12 cellular contexts compared by ENCODE assay signal in genomic region chr1:99662581-99663208, GRCh38. TPM values are rescaled to one million over a fixed set of nuclear protein-coding genes. Genes with fewer than 3 reads are reported as not detected.
DNase-seq lines count a peak whose midpoint lies in the region; ATAC-seq and TF ChIP-seq lines count a peak whose summit lies in the region.
"Had no signal": no experiment of that assay in that cellular context is flagged by ENCODE, and none has a peak within 500 bp of the region (broad histone marks: within the 10 kb centered on the region; RNA-seq: fewer than 3 reads in every experiment).

No MANE protein-coding gene starts in this region.

- H3K4me3 ChIP-seq in psoas muscle: peak overlapping the region; percentile 28

- peaks cover 87% of the 10 kb centered on the region for H3K4me1 ChIP-seq in psoas muscle

- no peaks in the 10 kb centered on the region for H3K9me3 ChIP-seq in psoas muscle

- intact Hi-C loops in left cardiac atrium (cut with DNase I): no loop called here
- intact Hi-C loops in psoas muscle (cut with DNase I): loop anchor here in 1 of 2 donors (10.0 kb wide), 1 partner anchor 192 kb away; the partner anchor contains the start of gene AGL

- no peak for TF ChIP-seq CTCF in AG09319 (IDR thresholded peaks at IDR 0.05; ENCODE audit: low read depth, low read length)
- no peak for TF ChIP-seq CTCF in psoas muscle (IDR thresholded peaks at IDR 0.05)

- ATAC-seq in left cardiac atrium (peak; percentile 87 to 89), psoas muscle (peak; percentile 36 to 83 (median 79)), HG03442 (IDR thresholded peaks at IDR 0.05; ENCODE audit: unreplicated experiment) (no peak)
- ATAC-seq: CD8-positive, alpha-beta T cell had no signal

- DNase-seq in AG09319 (ENCODE audit: extremely low read depth, low read depth) (peak; percentile 96), amniotic stem cell (lab: John Stamatoyannopoulos, UW) (peak; percentile 59), left cardiac atrium (peak; percentile 83), psoas muscle (peak; percentile 84 to 88), NCI-H1048 (lab: John Stamatoyannopoulos, UW) (no peak), ecto neural progenitor cell (ENCODE audit: low spot score) (no peak)
- no peak for DNase-seq in activated CD4-positive, CD25-positive, alpha-beta regulatory T cell treated with anti-CD3 and anti-CD28 coated beads, Interleukin-2, amount 50 U/mL, for 72 hours
- DNase-seq: CD8-positive, alpha-beta T cell; GOT3; NCI-H146; stimulated activated CD4-positive, alpha-beta T cell treated with anti-CD3 and anti-CD28 coated beads, Interleukin-4, amount 100 ng/mL, for 4 hours had no signal

- 6 to 17% (median 9%) methylated on average over 3 of the region's 3 CpGs for WGBS in psoas muscle, 3 donors

- H3K36me3 ChIP-seq in psoas muscle (ENCODE audit: insufficient read depth in 1 of 2, low read depth in 1 of 2): peaks cover 0 to 54% of the 10 kb centered on the region in 2 donors

- peak overlapping the region; percentile 92 for H3K27ac ChIP-seq in psoas muscle

- no peaks in the 10 kb centered on the region for H3K27me3 ChIP-seq in psoas muscle (ENCODE audit: insufficient read depth in 3 of 3, low read length in 2 of 3)

RNA-seq across cellular contexts. Expression of gene PALMD, which starts 16.8 kb away (rescaled TPM):
- total RNA-seq in left cardiac atrium (100 to 1,000 TPM in 1 of 2 donors, 10 to 100 TPM in 1; 80.7 to 104 TPM), psoas muscle (100 to 1,000 TPM in 3 of 4 donors, 10 to 100 TPM in 1; 46.2 to 219 (median 113) TPM)
- polyA plus RNA-seq in psoas muscle: 100 to 1,000 TPM in 1 of 3 donors, 10 to 100 TPM in 2; 54.4 to 130 (median 59.4) TPM
- total RNA-seq: CD8-positive, alpha-beta T cell had no signal

Comparison
In these comparisons a context has a peak if more than half of its experiments do, and no peak if none do; other contexts are left out.
1. DNase-seq: peak in AG09319 (single experiment), amniotic stem cell (single experiment), left cardiac atrium (single experiment) and psoas muscle (2 of 2); none in NCI-H1048 (single experiment), ecto neural progenitor cell (single experiment) and activated CD4-positive, CD25-positive, alpha-beta regulatory T cell treated with anti-CD3 and anti-CD28 coated beads, Interleukin-2, amount 50 U/mL, for 72 hours (single experiment).